In the genomic region with DNA sequence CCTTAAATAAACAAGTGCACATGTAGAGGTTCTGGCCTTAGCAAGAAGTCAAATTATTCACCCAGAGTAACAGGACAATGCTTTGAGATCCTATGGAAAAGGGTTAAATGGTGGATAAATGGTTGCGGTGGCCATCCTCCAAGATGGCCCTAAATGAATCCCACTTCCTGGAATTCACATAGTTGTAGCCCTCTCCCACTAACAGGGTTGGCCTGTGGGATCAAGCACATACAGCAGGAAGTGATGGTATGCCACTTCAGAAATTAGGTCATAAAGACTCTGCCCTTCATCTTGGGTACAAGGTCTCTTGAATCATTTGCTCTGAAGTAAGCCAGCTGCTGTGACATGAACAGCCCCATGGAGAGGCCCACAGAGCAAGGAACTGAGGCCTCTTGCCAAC, we compare ENCODE assay signal across 2 cellular contexts.
TF ChIP-seq lines count a peak whose summit lies in the region.

No MANE protein-coding gene starts in this region.

TF ChIP-seq in GM23338, 12 proteins besides CTCF, POLR2A, EP300 and RAD21 (continues in another document):
- no peak for TF ChIP-seq EZH2phosphoT487 (IDR thresholded peaks at IDR 0.05; ENCODE audit: unreplicated experiment)
- TF ChIP-seq, protein P1, sequence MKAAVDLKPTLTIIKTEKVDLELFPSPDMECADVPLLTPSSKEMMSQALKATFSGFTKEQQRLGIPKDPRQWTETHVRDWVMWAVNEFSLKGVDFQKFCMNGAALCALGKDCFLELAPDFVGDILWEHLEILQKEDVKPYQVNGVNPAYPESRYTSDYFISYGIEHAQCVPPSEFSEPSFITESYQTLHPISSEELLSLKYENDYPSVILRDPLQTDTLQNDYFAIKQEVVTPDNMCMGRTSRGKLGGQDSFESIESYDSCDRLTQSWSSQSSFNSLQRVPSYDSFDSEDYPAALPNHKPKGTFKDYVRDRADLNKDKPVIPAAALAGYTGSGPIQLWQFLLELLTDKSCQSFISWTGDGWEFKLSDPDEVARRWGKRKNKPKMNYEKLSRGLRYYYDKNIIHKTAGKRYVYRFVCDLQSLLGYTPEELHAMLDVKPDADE (IDR thresholded peaks at IDR 0.05), result no peak
- TF ChIP-seq EZH2 (IDR thresholded peaks at IDR 0.05; ENCODE audit: low read depth, unreplicated experiment), result no peak
- no peak for TF ChIP-seq POLR2AphosphoS5 (IDR thresholded peaks at IDR 0.05; ENCODE audit: low read depth)
- no peak for TF ChIP-seq JUNB (IDR thresholded peaks at IDR 0.05; ENCODE audit: unreplicated experiment)
- TF ChIP-seq, protein P2, sequence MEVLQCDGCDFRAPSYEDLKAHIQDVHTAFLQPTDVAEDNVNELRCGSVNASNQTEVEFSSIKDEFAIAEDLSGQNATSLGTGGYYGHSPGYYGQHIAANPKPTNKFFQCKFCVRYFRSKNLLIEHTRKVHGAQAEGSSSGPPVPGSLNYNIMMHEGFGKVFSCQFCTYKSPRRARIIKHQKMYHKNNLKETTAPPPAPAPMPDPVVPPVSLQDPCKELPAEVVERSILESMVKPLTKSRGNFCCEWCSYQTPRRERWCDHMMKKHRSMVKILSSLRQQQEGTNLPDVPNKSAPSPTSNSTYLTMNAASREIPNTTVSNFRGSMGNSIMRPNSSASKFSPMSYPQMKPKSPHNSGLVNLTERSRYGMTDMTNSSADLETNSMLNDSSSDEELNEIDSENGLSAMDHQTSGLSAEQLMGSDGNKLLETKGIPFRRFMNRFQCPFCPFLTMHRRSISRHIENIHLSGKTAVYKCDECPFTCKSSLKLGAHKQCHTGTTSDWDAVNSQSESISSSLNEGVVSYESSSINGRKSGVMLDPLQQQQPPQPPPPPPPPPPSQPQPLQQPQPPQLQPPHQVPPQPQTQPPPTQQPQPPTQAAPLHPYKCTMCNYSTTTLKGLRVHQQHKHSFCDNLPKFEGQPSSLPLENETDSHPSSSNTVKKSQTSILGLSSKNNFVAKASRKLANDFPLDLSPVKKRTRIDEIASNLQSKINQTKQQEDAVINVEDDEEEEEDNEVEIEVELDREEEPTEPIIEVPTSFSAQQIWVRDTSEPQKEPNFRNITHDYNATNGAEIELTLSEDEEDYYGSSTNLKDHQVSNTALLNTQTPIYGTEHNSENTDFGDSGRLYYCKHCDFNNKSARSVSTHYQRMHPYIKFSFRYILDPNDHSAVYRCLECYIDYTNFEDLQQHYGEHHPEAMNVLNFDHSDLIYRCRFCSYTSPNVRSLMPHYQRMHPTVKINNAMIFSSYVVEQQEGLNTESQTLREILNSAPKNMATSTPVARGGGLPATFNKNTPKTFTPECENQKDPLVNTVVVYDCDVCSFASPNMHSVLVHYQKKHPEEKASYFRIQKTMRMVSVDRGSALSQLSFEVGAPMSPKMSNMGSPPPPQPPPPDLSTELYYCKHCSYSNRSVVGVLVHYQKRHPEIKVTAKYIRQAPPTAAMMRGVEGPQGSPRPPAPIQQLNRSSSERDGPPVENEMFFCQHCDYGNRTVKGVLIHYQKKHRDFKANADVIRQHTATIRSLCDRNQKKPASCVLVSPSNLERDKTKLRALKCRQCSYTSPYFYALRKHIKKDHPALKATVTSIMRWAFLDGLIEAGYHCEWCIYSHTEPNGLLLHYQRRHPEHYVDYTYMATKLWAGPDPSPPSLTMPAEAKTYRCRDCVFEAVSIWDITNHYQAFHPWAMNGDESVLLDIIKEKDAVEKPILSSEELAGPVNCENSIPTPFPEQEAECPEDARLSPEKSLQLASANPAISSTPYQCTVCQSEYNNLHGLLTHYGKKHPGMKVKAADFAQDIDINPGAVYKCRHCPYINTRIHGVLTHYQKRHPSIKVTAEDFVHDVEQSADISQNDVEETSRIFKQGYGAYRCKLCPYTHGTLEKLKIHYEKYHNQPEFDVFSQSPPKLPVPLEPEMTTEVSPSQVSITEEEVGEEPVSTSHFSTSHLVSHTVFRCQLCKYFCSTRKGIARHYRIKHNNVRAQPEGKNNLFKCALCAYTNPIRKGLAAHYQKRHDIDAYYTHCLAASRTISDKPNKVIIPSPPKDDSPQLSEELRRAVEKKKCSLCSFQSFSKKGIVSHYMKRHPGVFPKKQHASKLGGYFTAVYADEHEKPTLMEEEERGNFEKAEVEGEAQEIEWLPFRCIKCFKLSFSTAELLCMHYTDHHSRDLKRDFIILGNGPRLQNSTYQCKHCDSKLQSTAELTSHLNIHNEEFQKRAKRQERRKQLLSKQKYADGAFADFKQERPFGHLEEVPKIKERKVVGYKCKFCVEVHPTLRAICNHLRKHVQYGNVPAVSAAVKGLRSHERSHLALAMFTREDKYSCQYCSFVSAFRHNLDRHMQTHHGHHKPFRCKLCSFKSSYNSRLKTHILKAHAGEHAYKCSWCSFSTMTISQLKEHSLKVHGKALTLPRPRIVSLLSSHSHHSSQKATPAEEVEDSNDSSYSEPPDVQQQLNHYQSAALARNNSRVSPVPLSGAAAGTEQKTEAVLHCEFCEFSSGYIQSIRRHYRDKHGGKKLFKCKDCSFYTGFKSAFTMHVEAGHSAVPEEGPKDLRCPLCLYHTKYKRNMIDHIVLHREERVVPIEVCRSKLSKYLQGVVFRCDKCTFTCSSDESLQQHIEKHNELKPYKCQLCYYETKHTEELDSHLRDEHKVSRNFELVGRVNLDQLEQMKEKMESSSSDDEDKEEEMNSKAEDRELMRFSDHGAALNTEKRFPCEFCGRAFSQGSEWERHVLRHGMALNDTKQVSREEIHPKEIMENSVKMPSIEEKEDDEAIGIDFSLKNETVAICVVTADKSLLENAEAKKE (CRISPR knock-in tag; IDR thresholded peaks at IDR 0.05), result no peak
- no peak for TF ChIP-seq CREB1 (CRISPR knock-in tag; IDR thresholded peaks at IDR 0.05; ENCODE audit: low read depth)
- no peak for TF ChIP-seq ZNF331 (CRISPR knock-in tag; IDR thresholded peaks at IDR 0.05; ENCODE audit: low read depth)
- TF ChIP-seq NANOG (IDR thresholded peaks at IDR 0.05; ENCODE audit: borderline replicate concordance), result no peak
- TF ChIP-seq, protein P3, sequence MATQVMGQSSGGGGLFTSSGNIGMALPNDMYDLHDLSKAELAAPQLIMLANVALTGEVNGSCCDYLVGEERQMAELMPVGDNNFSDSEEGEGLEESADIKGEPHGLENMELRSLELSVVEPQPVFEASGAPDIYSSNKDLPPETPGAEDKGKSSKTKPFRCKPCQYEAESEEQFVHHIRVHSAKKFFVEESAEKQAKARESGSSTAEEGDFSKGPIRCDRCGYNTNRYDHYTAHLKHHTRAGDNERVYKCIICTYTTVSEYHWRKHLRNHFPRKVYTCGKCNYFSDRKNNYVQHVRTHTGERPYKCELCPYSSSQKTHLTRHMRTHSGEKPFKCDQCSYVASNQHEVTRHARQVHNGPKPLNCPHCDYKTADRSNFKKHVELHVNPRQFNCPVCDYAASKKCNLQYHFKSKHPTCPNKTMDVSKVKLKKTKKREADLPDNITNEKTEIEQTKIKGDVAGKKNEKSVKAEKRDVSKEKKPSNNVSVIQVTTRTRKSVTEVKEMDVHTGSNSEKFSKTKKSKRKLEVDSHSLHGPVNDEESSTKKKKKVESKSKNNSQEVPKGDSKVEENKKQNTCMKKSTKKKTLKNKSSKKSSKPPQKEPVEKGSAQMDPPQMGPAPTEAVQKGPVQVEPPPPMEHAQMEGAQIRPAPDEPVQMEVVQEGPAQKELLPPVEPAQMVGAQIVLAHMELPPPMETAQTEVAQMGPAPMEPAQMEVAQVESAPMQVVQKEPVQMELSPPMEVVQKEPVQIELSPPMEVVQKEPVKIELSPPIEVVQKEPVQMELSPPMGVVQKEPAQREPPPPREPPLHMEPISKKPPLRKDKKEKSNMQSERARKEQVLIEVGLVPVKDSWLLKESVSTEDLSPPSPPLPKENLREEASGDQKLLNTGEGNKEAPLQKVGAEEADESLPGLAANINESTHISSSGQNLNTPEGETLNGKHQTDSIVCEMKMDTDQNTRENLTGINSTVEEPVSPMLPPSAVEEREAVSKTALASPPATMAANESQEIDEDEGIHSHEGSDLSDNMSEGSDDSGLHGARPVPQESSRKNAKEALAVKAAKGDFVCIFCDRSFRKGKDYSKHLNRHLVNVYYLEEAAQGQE (IDR thresholded peaks at IDR 0.05; ENCODE audit: unreplicated experiment), result no peak

TF ChIP-seq in neural cell, 6 proteins besides CTCF, POLR2A, EP300 and RAD21:
- TF ChIP-seq TAF1 (IDR thresholded peaks at IDR 0.05; ENCODE audit: low read depth) (no peak), POLR2AphosphoS5 (IDR thresholded peaks at IDR 0.05) (no peak), MXI1 (conservative IDR thresholded peaks at IDR 0.05; ENCODE audit: poor library complexity, severe bottlenecking) (no peak), EZH2 (IDR thresholded peaks at IDR 0.05; ENCODE audit: borderline replicate concordance, insufficient read depth, low read length, poor library complexity, severe bottlenecking) (no peak), SMC3 (conservative IDR thresholded peaks at IDR 0.05; ENCODE audit: poor library complexity) (no peak)
- TF ChIP-seq, protein P3 (IDR thresholded peaks at IDR 0.05; ENCODE audit: borderline replicate concordance), result no peak
